23 cellular contexts compared by ENCODE assay signal in genomic region chr1:89898695-89899470, GRCh38.
DNase-seq lines count a peak whose midpoint lies in the region; ATAC-seq, FAIRE-seq and TF ChIP-seq lines count a peak whose summit lies in the region.
"Had no signal": no experiment of that assay in that cellular context is flagged by ENCODE, and none has a peak within 500 bp of the region (broad histone marks: within the 10 kb centered on the region; RNA-seq: fewer than 3 reads in every experiment).

No MANE protein-coding gene starts in this region.

- POLR2A ChIA-PET in HepG2 (lab: Yijun Ruan, JAX): no interaction called here

- H3K4me3 Mint-ChIP-seq in stimulated activated effector memory CD8-positive, alpha-beta T cell treated with anti-CD3 and anti-CD28 coated beads, Interleukin-12 subunit alpha, Interleukin-12 subunit beta, amount 100 ng/mL, for 72 hours: no peak overlapping the region

- DNase-seq in left ventricle myocardium inferior: no peak
- no peak for DNase-seq in heart left ventricle
- DNase-seq in HepG2 (ENCODE audit: low spot score): peak; percentile 53
- no peak for DNase-seq in upper lobe of left lung
- no peak for DNase-seq in stimulated activated effector memory CD8-positive, alpha-beta T cell treated with anti-CD3 and anti-CD28 coated beads, Interleukin-12 subunit alpha, Interleukin-12 subunit beta, amount 100 ng/mL, for 72 hours (ENCODE audit: low spot score in 2 of 2)
- DNase-seq: C1 segment of cervical spinal cord, EL, GF-D8, GM23248, KBM-7, NCI-H1105, NCI-H2029 treated with DMSO at 0.1 percent for 48 hours, NCI-H2171, NCI-H345, NCI-H524 treated with DMSO at 0.1 percent for 48 hours, NCI-H82, Peyer's patch had no signal

- in situ Hi-C loops in HepG2 (cut with HindIII; ENCODE audit: extremely low pct_ligation_motif_present, low pct_unique_long_range_greater_than_20kb): no loop called here

- ATAC-seq in heart left ventricle (no peak), HepG2 (no peak), upper lobe of left lung (ENCODE audit: low FRiP score in 2 of 2) (no peak), HG02840 (IDR thresholded peaks at IDR 0.05; ENCODE audit: low FRiP score, unreplicated experiment) (no peak)
- no peak for ATAC-seq in stimulated activated effector memory CD8-positive, alpha-beta T cell treated with anti-CD3 and anti-CD28 coated beads, Interleukin-12 subunit alpha, Interleukin-12 subunit beta, amount 100 ng/mL, for 72 hours
- ATAC-seq in activated CD4-positive, CD25-positive, alpha-beta regulatory T cell treated with anti-CD3 and anti-CD28 coated beads, Interleukin-2, amount 50 U/mL, for 24 hours: no peak
- ATAC-seq: SK-N-SH treated with all-trans-retinoic acid at 6 μM for 48 hours had no signal

- TF ChIP-seq CTCF in left ventricle myocardium inferior (IDR thresholded peaks at IDR 0.05; ENCODE audit: borderline replicate concordance) (no peak), heart left ventricle (IDR thresholded peaks at IDR 0.05) (no peak), VCaP (conservative IDR thresholded peaks at IDR 0.05) (no peak), HepG2 (CRISPR knock-in tag; IDR thresholded peaks at IDR 0.05) (no peak), upper lobe of left lung (IDR thresholded peaks at IDR 0.05) (no peak)

- H3K9me3 Mint-ChIP-seq in stimulated activated effector memory CD8-positive, alpha-beta T cell treated with anti-CD3 and anti-CD28 coated beads, Interleukin-12 subunit alpha, Interleukin-12 subunit beta, amount 100 ng/mL, for 72 hours: no peaks in the 10 kb centered on the region

- CTCF ChIA-PET in HepG2 (lab: Yijun Ruan, JAX; ENCODE audit: low intra/inter-chr PET ratio, low total read pairs): no interaction called here

- no peak overlapping the region for H3K4me3 ChIP-seq in left ventricle myocardium inferior
- no peak overlapping the region for H3K4me3 ChIP-seq in heart left ventricle
- no peak overlapping the region for H3K4me3 ChIP-seq in HepG2 (replicated peaks in 1 of 3; ENCODE audit: insufficient read depth in 1 of 3, low read depth in 2 of 3, low read length in 3 of 3)
- H3K4me3 ChIP-seq in upper lobe of left lung: no peak overlapping the region
- H3K4me3 ChIP-seq: GM23248, HAP-1, Peyer's patch had no signal

- peaks cover 35% of the 10 kb centered on the region for H3K79me2 ChIP-seq in HepG2 (ENCODE audit: insufficient read depth, low read length)

- H2AFZ ChIP-seq in HepG2 (ENCODE audit: low read length): no peak overlapping the region
- H2AFZ ChIP-seq: GM23248 had no signal

- BruUV-seq in HepG2 (replicated peaks; lab: Mats Ljungman, UMichigan): no TSS peak

- H3K4me2 ChIP-seq in HepG2 (ENCODE audit: low read depth, low read length): no peak overlapping the region

- H3K27me3 ChIP-seq in left ventricle myocardium inferior (ENCODE audit: low read depth): no peaks in the 10 kb centered on the region
- no peaks in the 10 kb centered on the region for H3K27me3 ChIP-seq in heart left ventricle
- H3K27me3 ChIP-seq in HepG2 (ENCODE audit: control insufficient read depth in 1 of 2, insufficient read depth in 2 of 2, low read length in 2 of 2): no peaks in the 10 kb centered on the region
- no peaks in the 10 kb centered on the region for H3K27me3 ChIP-seq in upper lobe of left lung
- H3K27me3 ChIP-seq: Peyer's patch had no signal

- H3K36me3 ChIP-seq in left ventricle myocardium inferior (no peaks in the 10 kb centered on the region), heart left ventricle (no peaks in the 10 kb centered on the region), HepG2 (replicated peaks in 1 of 2; ENCODE audit: control insufficient read depth in 1 of 2, insufficient read depth in 2 of 2, low read length in 2 of 2) (peaks cover 0 to 3% of the 10 kb centered on the region in 2 experiments; a peak in 1 of 5 replicates), upper lobe of left lung (no peaks in the 10 kb centered on the region)
- H3K36me3 ChIP-seq: Peyer's patch had no signal

- no peak for TF ChIP-seq POLR2A in heart left ventricle (IDR thresholded peaks at IDR 0.05)
- TF ChIP-seq POLR2A in HepG2 (IDR thresholded peaks at IDR 0.05; ENCODE audit: insufficient read depth in 1 of 2, low read depth in 2 of 2, low read length in 2 of 2): no peak
- no peak for TF ChIP-seq POLR2A in upper lobe of left lung (IDR thresholded peaks at IDR 0.05)

- H3K9ac ChIP-seq in HepG2 (ENCODE audit: insufficient read depth, low read depth, low read length): no peak overlapping the region
- H3K9ac ChIP-seq: GM23248 had no signal

- H3K4me1 Mint-ChIP-seq in stimulated activated effector memory CD8-positive, alpha-beta T cell treated with anti-CD3 and anti-CD28 coated beads, Interleukin-12 subunit alpha, Interleukin-12 subunit beta, amount 100 ng/mL, for 72 hours: peaks cover 6% of the 10 kb centered on the region

- H3K4me1 ChIP-seq in left ventricle myocardium inferior (peaks cover 82% of the 10 kb centered on the region), heart left ventricle (peaks cover 0 to 39% (median 11%) of the 10 kb centered on the region in 12 donors), HepG2 (ENCODE audit: insufficient read depth, low read length) (peaks cover 93% of the 10 kb centered on the region), upper lobe of left lung (peaks cover 0 to 2% (median 0%) of the 10 kb centered on the region in 4 donors)

- FAIRE-seq in HepG2 (lab: Jason Lieb, UNC): no peak

- intact Hi-C loops in left ventricle myocardium inferior (cut with micrococcal nuclease) (no loop called here), heart left ventricle (cut with DNase I) (no loop called here), HepG2 (cut with micrococcal nuclease; ENCODE audit: unreplicated experiment) (no loop called here)

- H3K36me3 Mint-ChIP-seq in stimulated activated effector memory CD8-positive, alpha-beta T cell treated with anti-CD3 and anti-CD28 coated beads, Interleukin-12 subunit alpha, Interleukin-12 subunit beta, amount 100 ng/mL, for 72 hours: peaks cover 6% of the 10 kb centered on the region

- no peak for TF ChIP-seq RAD21 in HepG2 (CRISPR knock-in tag; IDR thresholded peaks at IDR 0.05)

- H3K27ac ChIP-seq in left ventricle myocardium inferior (replicated peaks) (peak overlapping the region; percentile 33), heart left ventricle (no peak overlapping the region), VCaP (peak overlapping the region; percentile 33; the same call in 1 of the 2 replicates), HepG2 (ENCODE audit: extremely low read length, insufficient read depth, low read length) (peak overlapping the region; percentile 9), upper lobe of left lung (no peak overlapping the region)
- H3K27ac ChIP-seq: 22Rv1, GM23248, Peyer's patch had no signal

- H3K9me3 ChIP-seq in left ventricle myocardium inferior (replicated peaks) (no peaks in the 10 kb centered on the region), heart left ventricle (no peaks in the 10 kb centered on the region), HepG2 (ENCODE audit: low read length) (no peaks in the 10 kb centered on the region), upper lobe of left lung (no peaks in the 10 kb centered on the region)
- H3K9me3 ChIP-seq: HAP-1, Peyer's patch had no signal

- H4K20me1 ChIP-seq in HepG2 (ENCODE audit: insufficient read depth, low read length): no peaks in the 10 kb centered on the region

- no peak overlapping the region for H3K27ac Mint-ChIP-seq in stimulated activated effector memory CD8-positive, alpha-beta T cell treated with anti-CD3 and anti-CD28 coated beads, Interleukin-12 subunit alpha, Interleukin-12 subunit beta, amount 100 ng/mL, for 72 hours

- TF ChIP-seq EP300 in HepG2 (IDR thresholded peaks at IDR 0.05; ENCODE audit: low read depth in 2 of 2, low read length in 2 of 2) (no peak), HepG2 (CRISPR knock-in tag; IDR thresholded peaks at IDR 0.05; ENCODE audit: borderline replicate concordance) (no peak), upper lobe of left lung (IDR thresholded peaks at IDR 0.05) (no peak)

- 95 to 97% (median 96%) methylated on average over 7 of the region's 7 CpGs for WGBS in heart left ventricle, 4 donors
- 83% methylated on average over 7 of the region's 7 CpGs for WGBS in HepG2 (ENCODE audit: low lambda C conversion rate)
- WGBS in upper lobe of left lung, 2 donors: 80 to 86% methylated on average over 7 of the region's 7 CpGs

TF ChIP-seq in HepG2, 621 proteins besides CTCF, POLR2A, EP300 and RAD21 (continues in another document):
- TF ChIP-seq, protein P1, sequence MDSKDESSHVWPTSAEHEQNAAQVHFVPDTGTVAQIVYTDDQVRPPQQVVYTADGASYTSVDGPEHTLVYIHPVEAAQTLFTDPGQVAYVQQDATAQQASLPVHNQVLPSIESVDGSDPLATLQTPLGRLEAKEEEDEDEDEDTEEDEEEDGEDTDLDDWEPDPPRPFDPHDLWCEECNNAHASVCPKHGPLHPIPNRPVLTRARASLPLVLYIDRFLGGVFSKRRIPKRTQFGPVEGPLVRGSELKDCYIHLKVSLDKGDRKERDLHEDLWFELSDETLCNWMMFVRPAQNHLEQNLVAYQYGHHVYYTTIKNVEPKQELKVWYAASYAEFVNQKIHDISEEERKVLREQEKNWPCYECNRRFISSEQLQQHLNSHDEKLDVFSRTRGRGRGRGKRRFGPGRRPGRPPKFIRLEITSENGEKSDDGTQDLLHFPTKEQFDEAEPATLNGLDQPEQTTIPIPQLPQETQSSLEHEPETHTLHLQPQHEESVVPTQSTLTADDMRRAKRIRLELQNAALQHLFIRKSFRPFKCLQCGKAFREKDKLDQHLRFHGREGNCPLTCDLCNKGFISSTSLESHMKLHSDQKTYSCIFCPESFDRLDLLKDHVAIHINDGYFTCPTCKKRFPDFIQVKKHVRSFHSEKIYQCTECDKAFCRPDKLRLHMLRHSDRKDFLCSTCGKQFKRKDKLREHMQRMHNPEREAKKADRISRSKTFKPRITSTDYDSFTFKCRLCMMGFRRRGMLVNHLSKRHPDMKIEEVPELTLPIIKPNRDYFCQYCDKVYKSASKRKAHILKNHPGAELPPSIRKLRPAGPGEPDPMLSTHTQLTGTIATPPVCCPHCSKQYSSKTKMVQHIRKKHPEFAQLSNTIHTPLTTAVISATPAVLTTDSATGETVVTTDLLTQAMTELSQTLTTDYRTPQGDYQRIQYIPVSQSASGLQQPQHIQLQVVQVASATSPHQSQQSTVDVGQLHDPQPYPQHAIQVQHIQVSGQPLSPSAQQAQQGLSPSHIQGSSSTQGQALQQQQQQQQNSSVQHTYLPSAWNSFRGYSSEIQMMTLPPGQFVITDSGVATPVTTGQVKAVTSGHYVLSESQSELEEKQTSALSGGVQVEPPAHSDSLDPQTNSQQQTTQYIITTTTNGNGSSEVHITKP (CRISPR knock-in tag; IDR thresholded peaks at IDR 0.05; ENCODE audit: low read depth): 0 out of 2 replicates have a peak, but pooled peaks have one; percentile 63
- TF ChIP-seq CEBPG (CRISPR knock-in tag; IDR thresholded peaks at IDR 0.05) (peak; percentile 30; the same call in 1 of the 2 replicates), ZNF644 (CRISPR knock-in tag; IDR thresholded peaks at IDR 0.05; ENCODE audit: low read depth) (0 out of 2 replicates have a peak, but pooled peaks have one; percentile 32), ZNF460 (CRISPR knock-in tag; IDR thresholded peaks at IDR 0.05; ENCODE audit: borderline replicate concordance) (no peak), FOXA3 (CRISPR knock-in tag; IDR thresholded peaks at IDR 0.05) (peak; percentile 57), CEBPB (IDR thresholded peaks at IDR 0.05; ENCODE audit: borderline replicate concordance, low read depth, low read length) (peak; percentile 14; the same call in 1 of the 2 replicates)

Comparison
In these comparisons a context has a peak if more than half of its experiments do, and no peak if none do; other contexts are left out.
1. H3K27ac ChIP-seq: peak in left ventricle myocardium inferior (single experiment), VCaP (single experiment) and HepG2 (single experiment); none in heart left ventricle (0 of 12) and upper lobe of left lung (0 of 4).